Comparison of ENCODE assay signal across 9 cellular contexts in genomic region chrX:39336709-39337294, GRCh38.
A peak's percentile ranks its signal among the peaks of the same experiment; 100 is the strongest.
DNase-seq lines count a peak whose midpoint lies in the region; ATAC-seq lines count a peak whose summit lies in the region.
"Had no signal": no experiment of that assay in that cellular context is flagged by ENCODE, and none has a peak within 500 bp of the region (broad histone marks: within the 10 kb centered on the region; RNA-seq: fewer than 3 reads in every experiment).

No MANE protein-coding gene starts in this region.

- H3K9ac ChIP-seq in BLaER1, result peak overlapping the region; percentile 63

- H3K27me3 Mint-ChIP-seq in T-helper 1 cell treated with Interleukin-12 subunit alpha and Interleukin-12 subunit beta and Interleukin-4 antibody, amounts not matched to agents 30 μg/mL and 1 μg/mL, for 36 hours (ENCODE audit: low read depth), result no peaks in the 10 kb centered on the region

- no peaks in the 10 kb centered on the region for H4K20me1 ChIP-seq in BLaER1

- H3K4me3 ChIP-seq in BLaER1 (peak overlapping the region; percentile 30; the same call in 1 of the 2 replicates), right cardiac atrium (ENCODE audit: low read length) (no peak overlapping the region)
- H3K4me3 ChIP-seq: lung had no signal

- H3K27ac Mint-ChIP-seq in T-helper 1 cell treated with Interleukin-12 subunit alpha and Interleukin-12 subunit beta and Interleukin-4 antibody, amounts not matched to agents 30 μg/mL and 1 μg/mL, for 36 hours, result peak overlapping the region; percentile 64

- DNase-seq in right cardiac atrium (peak in 2 of 3 donors; percentile 22 to 60), pons (ENCODE audit: low spot score) (no peak), occipital lobe (lab: John Stamatoyannopoulos, UW) (no peak), NCI-H524 (lab: John Stamatoyannopoulos, UW) (no peak)

- H3K4me3 Mint-ChIP-seq in T-helper 1 cell treated with Interleukin-12 subunit alpha and Interleukin-12 subunit beta and Interleukin-4 antibody, amounts not matched to agents 30 μg/mL and 1 μg/mL, for 36 hours, result peak overlapping the region; percentile 15

- 1% methylated on average over 4 of the region's 4 CpGs for WGBS in right cardiac atrium

- H3K27me3 ChIP-seq in BLaER1 (no peaks in the 10 kb centered on the region), right cardiac atrium (ENCODE audit: control insufficient read depth, insufficient read depth) (no peaks in the 10 kb centered on the region)

- H3K27ac ChIP-seq in BLaER1, result peak overlapping the region; percentile 70
- H3K27ac ChIP-seq in right cardiac atrium (ENCODE audit: low read length), result peak overlapping the region; percentile 97

- peaks cover 29% of the 10 kb centered on the region for H3K4me1 Mint-ChIP-seq in T-helper 1 cell treated with Interleukin-12 subunit alpha and Interleukin-12 subunit beta and Interleukin-4 antibody, amounts not matched to agents 30 μg/mL and 1 μg/mL, for 36 hours (ENCODE audit: low read depth)

- H3K4me1 ChIP-seq in BLaER1 (peaks cover 75% of the 10 kb centered on the region), right cardiac atrium (ENCODE audit: control insufficient read depth, insufficient read depth, low read length) (peaks cover 5% of the 10 kb centered on the region)

- no peaks in the 10 kb centered on the region for H3K36me3 ChIP-seq in BLaER1

- H3K4me2 ChIP-seq in BLaER1, result peak overlapping the region; percentile 86

- peak; percentile 63 for ATAC-seq in GM18873 (IDR thresholded peaks at IDR 0.05; ENCODE audit: low FRiP score, unreplicated experiment)
- ATAC-seq in HG03280 (IDR thresholded peaks at IDR 0.05; ENCODE audit: unreplicated experiment), result peak; percentile 86
- peak; percentile 80 to 81 for ATAC-seq in right cardiac atrium

- intact Hi-C loops in right cardiac atrium (cut with DNase I), result no loop called here

- no peaks in the 10 kb centered on the region for H3K36me3 Mint-ChIP-seq in T-helper 1 cell treated with Interleukin-12 subunit alpha and Interleukin-12 subunit beta and Interleukin-4 antibody, amounts not matched to agents 30 μg/mL and 1 μg/mL, for 36 hours (ENCODE audit: low read depth)

- H3K9me3 Mint-ChIP-seq in T-helper 1 cell treated with Interleukin-12 subunit alpha and Interleukin-12 subunit beta and Interleukin-4 antibody, amounts not matched to agents 30 μg/mL and 1 μg/mL, for 36 hours, result no peaks in the 10 kb centered on the region

- H3K9me3 ChIP-seq in BLaER1, result no peaks in the 10 kb centered on the region
- no peaks in the 10 kb centered on the region for H3K9me3 ChIP-seq in right cardiac atrium (ENCODE audit: control insufficient read depth, low read length)

Comparison
In these comparisons a context has a peak if more than half of its experiments do, and no peak if none do; other contexts are left out.
1. DNase-seq: peak in right cardiac atrium (2 of 3); none in pons (single experiment), occipital lobe (single experiment) and NCI-H524 (0 of 2).
2. Peak in every context shown above with its lines, with median percentiles within 50 percentile points of each other: ATAC-seq.